In the genomic region with DNA sequence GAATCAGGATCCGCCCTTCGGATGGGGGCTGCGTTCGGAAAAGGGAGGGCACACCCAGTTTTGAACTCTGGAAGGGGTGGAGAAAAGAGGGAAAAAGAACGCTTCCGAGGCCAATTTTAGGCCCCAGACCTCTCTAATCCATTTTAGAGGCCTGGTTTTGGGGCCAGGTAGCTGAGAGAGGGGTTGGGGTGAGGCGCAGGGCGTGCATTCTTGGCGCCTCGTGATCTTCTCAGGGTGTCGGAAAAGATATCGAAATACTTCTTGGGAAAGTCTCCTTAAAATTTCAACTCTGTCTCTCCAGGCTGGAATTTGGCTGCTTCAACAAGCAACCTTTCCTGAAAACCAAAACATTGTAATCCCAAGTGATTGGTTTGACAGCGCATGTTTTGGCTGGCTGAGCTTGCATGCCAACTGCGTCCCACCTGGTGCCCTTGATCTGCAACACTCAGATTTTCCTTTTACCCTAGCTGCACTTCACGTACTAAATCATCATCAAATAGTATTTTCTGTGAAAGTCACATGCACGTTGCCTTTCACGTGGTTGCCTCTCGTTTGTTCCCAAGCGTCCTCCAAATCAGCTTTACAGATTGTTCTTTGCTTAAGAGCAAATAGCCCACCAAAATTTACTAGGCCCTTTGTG, we compare ENCODE assay signal across 1 cellular context.
TF ChIP-seq lines count a peak whose summit lies in the region.

No MANE protein-coding gene starts in this region.

TF ChIP-seq in HepG2, 621 proteins besides CTCF, POLR2A, EP300 and RAD21 (continued from another document and continues in another):
- TF ChIP-seq, protein P1, sequence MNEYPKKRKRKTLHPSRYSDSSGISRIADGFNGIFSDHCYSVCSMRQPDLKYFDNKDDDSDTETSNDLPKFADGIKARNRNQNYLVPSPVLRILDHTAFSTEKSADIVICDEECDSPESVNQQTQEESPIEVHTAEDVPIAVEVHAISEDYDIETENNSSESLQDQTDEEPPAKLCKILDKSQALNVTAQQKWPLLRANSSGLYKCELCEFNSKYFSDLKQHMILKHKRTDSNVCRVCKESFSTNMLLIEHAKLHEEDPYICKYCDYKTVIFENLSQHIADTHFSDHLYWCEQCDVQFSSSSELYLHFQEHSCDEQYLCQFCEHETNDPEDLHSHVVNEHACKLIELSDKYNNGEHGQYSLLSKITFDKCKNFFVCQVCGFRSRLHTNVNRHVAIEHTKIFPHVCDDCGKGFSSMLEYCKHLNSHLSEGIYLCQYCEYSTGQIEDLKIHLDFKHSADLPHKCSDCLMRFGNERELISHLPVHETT (CRISPR knock-in tag; conservative IDR thresholded peaks at IDR 0.05), result no peak
- TF ChIP-seq, protein P2, sequence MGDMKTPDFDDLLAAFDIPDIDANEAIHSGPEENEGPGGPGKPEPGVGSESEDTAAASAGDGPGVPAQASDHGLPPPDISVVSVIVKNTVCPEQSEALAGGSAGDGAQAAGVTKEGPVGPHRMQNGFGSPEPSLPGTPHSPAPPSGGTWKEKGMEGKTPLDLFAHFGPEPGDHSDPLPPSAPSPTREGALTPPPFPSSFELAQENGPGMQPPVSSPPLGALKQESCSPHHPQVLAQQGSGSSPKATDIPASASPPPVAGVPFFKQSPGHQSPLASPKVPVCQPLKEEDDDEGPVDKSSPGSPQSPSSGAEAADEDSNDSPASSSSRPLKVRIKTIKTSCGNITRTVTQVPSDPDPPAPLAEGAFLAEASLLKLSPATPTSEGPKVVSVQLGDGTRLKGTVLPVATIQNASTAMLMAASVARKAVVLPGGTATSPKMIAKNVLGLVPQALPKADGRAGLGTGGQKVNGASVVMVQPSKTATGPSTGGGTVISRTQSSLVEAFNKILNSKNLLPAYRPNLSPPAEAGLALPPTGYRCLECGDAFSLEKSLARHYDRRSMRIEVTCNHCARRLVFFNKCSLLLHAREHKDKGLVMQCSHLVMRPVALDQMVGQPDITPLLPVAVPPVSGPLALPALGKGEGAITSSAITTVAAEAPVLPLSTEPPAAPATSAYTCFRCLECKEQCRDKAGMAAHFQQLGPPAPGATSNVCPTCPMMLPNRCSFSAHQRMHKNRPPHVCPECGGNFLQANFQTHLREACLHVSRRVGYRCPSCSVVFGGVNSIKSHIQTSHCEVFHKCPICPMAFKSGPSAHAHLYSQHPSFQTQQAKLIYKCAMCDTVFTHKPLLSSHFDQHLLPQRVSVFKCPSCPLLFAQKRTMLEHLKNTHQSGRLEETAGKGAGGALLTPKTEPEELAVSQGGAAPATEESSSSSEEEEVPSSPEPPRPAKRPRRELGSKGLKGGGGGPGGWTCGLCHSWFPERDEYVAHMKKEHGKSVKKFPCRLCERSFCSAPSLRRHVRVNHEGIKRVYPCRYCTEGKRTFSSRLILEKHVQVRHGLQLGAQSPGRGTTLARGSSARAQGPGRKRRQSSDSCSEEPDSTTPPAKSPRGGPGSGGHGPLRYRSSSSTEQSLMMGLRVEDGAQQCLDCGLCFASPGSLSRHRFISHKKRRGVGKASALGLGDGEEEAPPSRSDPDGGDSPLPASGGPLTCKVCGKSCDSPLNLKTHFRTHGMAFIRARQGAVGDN (CRISPR knock-in tag; IDR thresholded peaks at IDR 0.05), result peak; percentile 41; the same call in 1 of the 2 replicates
- TF ChIP-seq ZNF292 (CRISPR knock-in tag; IDR thresholded peaks at IDR 0.05; ENCODE audit: borderline replicate concordance, low read depth) (no peak), MAFK (conservative IDR thresholded peaks at IDR 0.05 in 1 of 2, IDR thresholded peaks at IDR 0.05 in 1 of 2; ENCODE audit: low read length in 2 of 2) (no peak), CHD2 (IDR thresholded peaks at IDR 0.05; ENCODE audit: low read depth, low read length) (no peak), ZNF703 (CRISPR knock-in tag; IDR thresholded peaks at IDR 0.05; ENCODE audit: borderline replicate concordance) (no peak), MEIS2 (CRISPR knock-in tag; IDR thresholded peaks at IDR 0.05) (no peak), HES4 (CRISPR knock-in tag; IDR thresholded peaks at IDR 0.05; ENCODE audit: borderline replicate concordance) (no peak; the same call in 1 of the 2 replicates), MZF1 (CRISPR knock-in tag; IDR thresholded peaks at IDR 0.05; ENCODE audit: borderline replicate concordance) (no peak), CEBPB (IDR thresholded peaks at IDR 0.05; ENCODE audit: borderline replicate concordance, low read depth, low read length) (no peak), ZBTB38 (CRISPR knock-in tag; IDR thresholded peaks at IDR 0.05) (no peak), RFX5 (IDR thresholded peaks at IDR 0.05; ENCODE audit: low read depth, low read length) (no peak), WIZ (CRISPR knock-in tag; IDR thresholded peaks at IDR 0.05) (no peak), MIER3 (CRISPR knock-in tag; IDR thresholded peaks at IDR 0.05; ENCODE audit: borderline replicate concordance) (no peak), RNF2 (conservative IDR thresholded peaks at IDR 0.05; ENCODE audit: low read depth) (no peak), RBFOX2 (IDR thresholded peaks at IDR 0.05; ENCODE audit: low read depth, low read length) (no peak), MED13 (CRISPR knock-in tag; IDR thresholded peaks at IDR 0.05) (no peak), HOXA3 (CRISPR knock-in tag; IDR thresholded peaks at IDR 0.05) (0 out of 2 replicates have a peak, but pooled peaks have one; percentile 4)
- TF ChIP-seq, protein P3, sequence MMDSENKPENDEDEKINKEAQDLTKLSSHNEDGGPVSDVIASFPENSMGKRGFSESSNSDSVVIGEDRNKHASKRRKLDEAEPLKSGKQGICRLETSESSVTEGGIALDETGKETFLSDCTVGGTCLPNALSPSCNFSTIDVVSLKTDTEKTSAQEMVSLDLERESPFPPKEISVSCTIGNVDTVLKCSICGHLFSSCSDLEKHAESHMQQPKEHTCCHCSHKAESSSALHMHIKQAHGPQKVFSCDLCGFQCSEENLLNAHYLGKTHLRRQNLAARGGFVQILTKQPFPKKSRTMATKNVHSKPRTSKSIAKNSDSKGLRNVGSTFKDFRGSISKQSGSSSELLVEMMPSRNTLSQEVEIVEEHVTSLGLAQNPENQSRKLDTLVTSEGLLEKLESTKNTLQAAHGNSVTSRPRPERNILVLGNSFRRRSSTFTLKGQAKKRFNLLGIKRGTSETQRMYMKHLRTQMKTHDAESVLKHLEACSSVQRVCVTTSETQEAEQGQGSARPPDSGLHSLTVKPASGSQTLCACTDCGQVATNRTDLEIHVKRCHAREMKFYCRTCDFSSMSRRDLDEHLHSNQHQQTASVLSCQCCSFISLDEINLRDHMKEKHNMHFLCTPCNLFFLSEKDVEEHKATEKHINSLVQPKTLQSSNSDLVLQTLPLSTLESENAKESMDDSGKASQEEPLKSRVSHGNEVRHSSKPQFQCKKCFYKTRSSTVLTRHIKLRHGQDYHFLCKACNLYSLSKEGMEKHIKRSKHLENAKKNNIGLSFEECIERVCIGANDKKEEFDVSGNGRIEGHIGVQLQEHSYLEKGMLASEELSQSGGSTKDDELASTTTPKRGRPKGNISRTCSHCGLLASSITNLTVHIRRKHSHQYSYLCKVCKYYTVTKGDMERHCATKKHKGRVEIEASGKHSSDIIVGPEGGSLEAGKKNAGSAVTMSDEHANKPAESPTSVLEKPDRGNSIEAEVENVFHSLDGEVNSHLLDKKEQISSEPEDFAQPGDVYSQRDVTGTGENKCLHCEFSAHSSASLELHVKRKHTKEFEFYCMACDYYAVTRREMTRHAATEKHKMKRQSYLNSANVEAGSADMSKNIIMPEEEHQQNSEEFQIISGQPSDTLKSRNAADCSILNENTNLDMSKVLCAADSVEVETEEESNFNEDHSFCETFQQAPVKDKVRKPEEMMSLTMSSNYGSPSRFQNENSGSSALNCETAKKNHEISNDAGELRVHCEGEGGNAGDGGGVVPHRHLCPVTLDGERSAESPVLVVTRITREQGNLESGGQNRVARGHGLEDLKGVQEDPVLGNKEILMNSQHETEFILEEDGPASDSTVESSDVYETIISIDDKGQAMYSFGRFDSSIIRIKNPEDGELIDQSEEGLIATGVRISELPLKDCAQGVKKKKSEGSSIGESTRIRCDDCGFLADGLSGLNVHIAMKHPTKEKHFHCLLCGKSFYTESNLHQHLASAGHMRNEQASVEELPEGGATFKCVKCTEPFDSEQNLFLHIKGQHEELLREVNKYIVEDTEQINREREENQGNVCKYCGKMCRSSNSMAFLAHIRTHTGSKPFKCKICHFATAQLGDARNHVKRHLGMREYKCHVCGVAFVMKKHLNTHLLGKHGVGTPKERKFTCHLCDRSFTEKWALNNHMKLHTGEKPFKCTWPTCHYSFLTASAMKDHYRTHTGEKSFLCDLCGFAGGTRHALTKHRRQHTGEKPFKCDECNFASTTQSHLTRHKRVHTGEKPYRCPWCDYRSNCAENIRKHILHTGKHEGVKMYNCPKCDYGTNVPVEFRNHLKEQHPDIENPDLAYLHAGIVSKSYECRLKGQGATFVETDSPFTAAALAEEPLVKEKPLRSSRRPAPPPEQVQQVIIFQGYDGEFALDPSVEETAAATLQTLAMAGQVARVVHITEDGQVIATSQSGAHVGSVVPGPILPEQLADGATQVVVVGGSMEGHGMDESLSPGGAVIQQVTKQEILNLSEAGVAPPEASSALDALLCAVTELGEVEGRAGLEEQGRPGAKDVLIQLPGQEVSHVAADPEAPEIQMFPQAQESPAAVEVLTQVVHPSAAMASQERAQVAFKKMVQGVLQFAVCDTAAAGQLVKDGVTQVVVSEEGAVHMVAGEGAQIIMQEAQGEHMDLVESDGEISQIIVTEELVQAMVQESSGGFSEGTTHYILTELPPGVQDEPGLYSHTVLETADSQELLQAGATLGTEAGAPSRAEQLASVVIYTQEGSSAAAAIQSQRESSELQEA (CRISPR knock-in tag; IDR thresholded peaks at IDR 0.05; ENCODE audit: not compliant biosample characterization), result peak; percentile 31
- TF ChIP-seq, protein P4, sequence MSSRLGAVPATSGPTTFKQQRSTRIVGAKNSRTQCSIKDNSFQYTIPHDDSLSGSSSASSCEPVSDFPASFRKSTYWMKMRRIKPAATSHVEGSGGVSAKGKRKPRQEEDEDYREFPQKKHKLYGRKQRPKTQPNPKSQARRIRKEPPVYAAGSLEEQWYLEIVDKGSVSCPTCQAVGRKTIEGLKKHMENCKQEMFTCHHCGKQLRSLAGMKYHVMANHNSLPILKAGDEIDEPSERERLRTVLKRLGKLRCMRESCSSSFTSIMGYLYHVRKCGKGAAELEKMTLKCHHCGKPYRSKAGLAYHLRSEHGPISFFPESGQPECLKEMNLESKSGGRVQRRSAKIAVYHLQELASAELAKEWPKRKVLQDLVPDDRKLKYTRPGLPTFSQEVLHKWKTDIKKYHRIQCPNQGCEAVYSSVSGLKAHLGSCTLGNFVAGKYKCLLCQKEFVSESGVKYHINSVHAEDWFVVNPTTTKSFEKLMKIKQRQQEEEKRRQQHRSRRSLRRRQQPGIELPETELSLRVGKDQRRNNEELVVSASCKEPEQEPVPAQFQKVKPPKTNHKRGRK (CRISPR knock-in tag; IDR thresholded peaks at IDR 0.05), result no peak
- TF ChIP-seq, protein P5, sequence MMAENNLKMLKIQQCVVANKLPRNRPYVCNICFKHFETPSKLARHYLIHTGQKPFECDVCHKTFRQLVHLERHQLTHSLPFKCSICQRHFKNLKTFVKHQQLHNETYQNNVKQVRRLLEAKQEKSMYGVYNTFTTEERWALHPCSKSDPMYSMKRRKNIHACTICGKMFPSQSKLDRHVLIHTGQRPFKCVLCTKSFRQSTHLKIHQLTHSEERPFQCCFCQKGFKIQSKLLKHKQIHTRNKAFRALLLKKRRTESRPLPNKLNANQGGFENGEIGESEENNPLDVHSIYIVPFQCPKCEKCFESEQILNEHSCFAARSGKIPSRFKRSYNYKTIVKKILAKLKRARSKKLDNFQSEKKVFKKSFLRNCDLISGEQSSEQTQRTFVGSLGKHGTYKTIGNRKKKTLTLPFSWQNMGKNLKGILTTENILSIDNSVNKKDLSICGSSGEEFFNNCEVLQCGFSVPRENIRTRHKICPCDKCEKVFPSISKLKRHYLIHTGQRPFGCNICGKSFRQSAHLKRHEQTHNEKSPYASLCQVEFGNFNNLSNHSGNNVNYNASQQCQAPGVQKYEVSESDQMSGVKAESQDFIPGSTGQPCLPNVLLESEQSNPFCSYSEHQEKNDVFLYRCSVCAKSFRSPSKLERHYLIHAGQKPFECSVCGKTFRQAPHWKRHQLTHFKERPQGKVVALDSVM (CRISPR knock-in tag; IDR thresholded peaks at IDR 0.05), result 0 out of 2 replicates have a peak, but pooled peaks have one; percentile 39
- TF ChIP-seq, protein P6, sequence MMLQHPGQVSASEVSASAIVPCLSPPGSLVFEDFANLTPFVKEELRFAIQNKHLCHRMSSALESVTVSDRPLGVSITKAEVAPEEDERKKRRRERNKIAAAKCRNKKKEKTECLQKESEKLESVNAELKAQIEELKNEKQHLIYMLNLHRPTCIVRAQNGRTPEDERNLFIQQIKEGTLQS (CRISPR knock-in tag; IDR thresholded peaks at IDR 0.05), result no peak
- TF ChIP-seq, protein P7, sequence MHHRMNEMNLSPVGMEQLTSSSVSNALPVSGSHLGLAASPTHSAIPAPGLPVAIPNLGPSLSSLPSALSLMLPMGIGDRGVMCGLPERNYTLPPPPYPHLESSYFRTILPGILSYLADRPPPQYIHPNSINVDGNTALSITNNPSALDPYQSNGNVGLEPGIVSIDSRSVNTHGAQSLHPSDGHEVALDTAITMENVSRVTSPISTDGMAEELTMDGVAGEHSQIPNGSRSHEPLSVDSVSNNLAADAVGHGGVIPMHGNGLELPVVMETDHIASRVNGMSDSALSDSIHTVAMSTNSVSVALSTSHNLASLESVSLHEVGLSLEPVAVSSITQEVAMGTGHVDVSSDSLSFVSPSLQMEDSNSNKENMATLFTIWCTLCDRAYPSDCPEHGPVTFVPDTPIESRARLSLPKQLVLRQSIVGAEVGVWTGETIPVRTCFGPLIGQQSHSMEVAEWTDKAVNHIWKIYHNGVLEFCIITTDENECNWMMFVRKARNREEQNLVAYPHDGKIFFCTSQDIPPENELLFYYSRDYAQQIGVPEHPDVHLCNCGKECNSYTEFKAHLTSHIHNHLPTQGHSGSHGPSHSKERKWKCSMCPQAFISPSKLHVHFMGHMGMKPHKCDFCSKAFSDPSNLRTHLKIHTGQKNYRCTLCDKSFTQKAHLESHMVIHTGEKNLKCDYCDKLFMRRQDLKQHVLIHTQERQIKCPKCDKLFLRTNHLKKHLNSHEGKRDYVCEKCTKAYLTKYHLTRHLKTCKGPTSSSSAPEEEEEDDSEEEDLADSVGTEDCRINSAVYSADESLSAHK (CRISPR knock-in tag; IDR thresholded peaks at IDR 0.05; ENCODE audit: borderline replicate concordance), result no peak
- TF ChIP-seq, protein P8, sequence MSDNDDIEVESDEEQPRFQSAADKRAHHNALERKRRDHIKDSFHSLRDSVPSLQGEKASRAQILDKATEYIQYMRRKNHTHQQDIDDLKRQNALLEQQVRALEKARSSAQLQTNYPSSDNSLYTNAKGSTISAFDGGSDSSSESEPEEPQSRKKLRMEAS (IDR thresholded peaks at IDR 0.05), result peak; percentile 64; the same call in 1 of the 2 replicates
- TF ChIP-seq, protein P9, sequence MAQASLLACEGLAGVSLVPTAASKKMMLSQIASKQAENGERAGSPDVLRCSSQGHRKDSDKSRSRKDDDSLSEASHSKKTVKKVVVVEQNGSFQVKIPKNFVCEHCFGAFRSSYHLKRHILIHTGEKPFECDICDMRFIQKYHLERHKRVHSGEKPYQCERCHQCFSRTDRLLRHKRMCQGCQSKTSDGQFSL (CRISPR knock-in tag; IDR thresholded peaks at IDR 0.05), result no peak
